ENCODE assay signal across 21 cellular contexts in genomic region chr11:1032310-1032891, GRCh38. TPM values are rescaled to one million over a fixed set of nuclear protein-coding genes. Genes with fewer than 3 reads are reported as not detected.
A peak's percentile ranks its signal among the peaks of the same experiment; 100 is the strongest.
DNase-seq lines count a peak whose midpoint lies in the region; ATAC-seq, FAIRE-seq and TF ChIP-seq lines count a peak whose summit lies in the region.
"Had no signal": no experiment of that assay in that cellular context is flagged by ENCODE, and none has a peak within 500 bp of the region (broad histone marks: within the 10 kb centered on the region; RNA-seq: fewer than 3 reads in every experiment).

No MANE protein-coding gene starts in this region.

- DNase-seq in A549 (ENCODE audit: low read depth in 1 of 2, low spot score in 1 of 2) (no peak), bronchial epithelial cell (ENCODE audit: low read depth) (no peak), nephron progenitor cell (no peak), head of caudate nucleus (no peak), NCI-H524 (lab: John Stamatoyannopoulos, UW) (no peak), thyroid gland (no peak)
- DNase-seq in activated CD4-positive, alpha-beta T cell treated with anti-CD3 and anti-CD28 coated beads, Interleukin-2, amount 10 ng/mL, durations not matched to agents 7 days and 5 days, result no peak
- DNase-seq: DMS53, GDM1, H7, NCI-H1092 treated with DMSO at 0.1 percent for 48 hours, NCI-H1436 treated with DMSO at 0.1 percent for 48 hours, NCI-H1930, SIG-M5 had no signal

- peak; percentile 49 for FAIRE-seq in A549 (lab: Jason Lieb, UNC)
- peak; percentile 98 for FAIRE-seq in bronchial epithelial cell (lab: Jason Lieb, UNC)
- FAIRE-seq: D721Med had no signal

- POLR2A ChIA-PET in A549 (lab: Yijun Ruan, JAX), result no interaction called here
- POLR2A ChIA-PET in HEK293 (lab: Yijun Ruan, JAX), result no interaction called here
- POLR2A ChIA-PET in activated CD4-positive, alpha-beta T cell treated with anti-CD3 and anti-CD28 coated beads, Interleukin-2, amount 10 ng/mL, durations not matched to agents 7 days and 5 days (lab: Charles Lee), result no interaction called here

- TF ChIP-seq CTCF in A549 (IDR thresholded peaks at IDR 0.05) (no peak), HEK293 (tag by site-specific recombination; IDR thresholded peaks at IDR 0.05) (no peak), bronchial epithelial cell (IDR thresholded peaks at IDR 0.05; ENCODE audit: insufficient read depth, low read length, severe bottlenecking) (no peak), nephron progenitor cell (IDR thresholded peaks at IDR 0.05) (no peak), thyroid gland (IDR thresholded peaks at IDR 0.05) (no peak)

- WGBS in A549 (ENCODE audit: missing lambda C conversion rate), result 88% methylated on average over 12 of the region's 12 CpGs
- whole genome bisulfite sequencing in thyroid gland, 2 donors, result 96 to 97% methylated on average over 12 of the region's 12 CpGs

- no peak for ATAC-seq in A549
- ATAC-seq: Panc1 had no signal

- TF ChIP-seq EP300 in A549 (IDR thresholded peaks at IDR 0.05), result no peak

- H3K9me3 ChIP-seq in A549 (no peaks in the 10 kb centered on the region), HEK293 (ENCODE audit: control insufficient read depth, insufficient read depth, low read depth, low read length) (no peaks in the 10 kb centered on the region), thyroid gland (no peaks in the 10 kb centered on the region)

- H3K4me1 Mint-ChIP-seq in nephron progenitor cell, result peaks cover 8% of the 10 kb centered on the region
- H3K4me1 Mint-ChIP-seq in activated CD4-positive, alpha-beta T cell treated with anti-CD3 and anti-CD28 coated beads, Interleukin-2, amount 10 ng/mL, durations not matched to agents 7 days and 5 days, result no peaks in the 10 kb centered on the region

- CTCF ChIA-PET in A549 (lab: Yijun Ruan, JAX) (no interaction called here), HEK293 (lab: Yijun Ruan, JAX) (no interaction called here)
- CTCF ChIA-PET in activated CD4-positive, alpha-beta T cell treated with anti-CD3 and anti-CD28 coated beads, Interleukin-2, amount 10 ng/mL, durations not matched to agents 7 days and 5 days (lab: Charles Lee), result no interaction called here

- TF ChIP-seq RAD21 in A549 (conservative IDR thresholded peaks at IDR 0.05 in 1 of 2, IDR thresholded peaks at IDR 0.05 in 1 of 2), result no peak

- no peak overlapping the region for H3K4me3 ChIP-seq in A549
- H3K4me3 ChIP-seq in HEK293 (ENCODE audit: low read depth, low read length), result no peak overlapping the region
- no peak overlapping the region for H3K4me3 ChIP-seq in bronchial epithelial cell (ENCODE audit: low read depth, low read length)
- no peak overlapping the region for H3K4me3 ChIP-seq in thyroid gland (replicated peaks in 1 of 3)

- no peaks in the 10 kb centered on the region for H3K36me3 ChIP-seq in HEK293 (ENCODE audit: control insufficient read depth in 2 of 2, insufficient read depth in 1 of 2, low read length in 2 of 2)
- no peaks in the 10 kb centered on the region for H3K36me3 ChIP-seq in bronchial epithelial cell (ENCODE audit: control insufficient read depth, insufficient read depth, low read length)
- H3K36me3 ChIP-seq in thyroid gland, result no peaks in the 10 kb centered on the region

- no peak overlapping the region for H3K4me3 Mint-ChIP-seq in nephron progenitor cell
- no peak overlapping the region for H3K4me3 Mint-ChIP-seq in activated CD4-positive, alpha-beta T cell treated with anti-CD3 and anti-CD28 coated beads, Interleukin-2, amount 10 ng/mL, durations not matched to agents 7 days and 5 days

- H3K27me3 ChIP-seq in bronchial epithelial cell (ENCODE audit: control insufficient read depth, insufficient read depth, low read length), result no peaks in the 10 kb centered on the region
- no peaks in the 10 kb centered on the region for H3K27me3 ChIP-seq in thyroid gland

- no peaks in the 10 kb centered on the region for H3K36me3 Mint-ChIP-seq in nephron progenitor cell (ENCODE audit: low read depth)
- H3K36me3 Mint-ChIP-seq in activated CD4-positive, alpha-beta T cell treated with anti-CD3 and anti-CD28 coated beads, Interleukin-2, amount 10 ng/mL, durations not matched to agents 7 days and 5 days (ENCODE audit: low read depth), result no peaks in the 10 kb centered on the region

- intact Hi-C loops in head of caudate nucleus (cut with DNase I) (no loop called here), thyroid gland (cut with DNase I) (no loop called here)

- no peak overlapping the region for H3K27ac ChIP-seq in A549
- H3K27ac ChIP-seq in HEK293 (ENCODE audit: extremely low read depth, low read depth, low read length), result no peak overlapping the region
- no peak overlapping the region for H3K27ac ChIP-seq in thyroid gland
- H3K27ac ChIP-seq: C4-2B, KMS-11 had no signal

- H3K9me3 Mint-ChIP-seq in nephron progenitor cell, result no peaks in the 10 kb centered on the region
- peaks cover 4% of the 10 kb centered on the region for H3K9me3 Mint-ChIP-seq in activated CD4-positive, alpha-beta T cell treated with anti-CD3 and anti-CD28 coated beads, Interleukin-2, amount 10 ng/mL, durations not matched to agents 7 days and 5 days

- H3K4me1 ChIP-seq in A549 (no peaks in the 10 kb centered on the region), HEK293 (ENCODE audit: control insufficient read depth, insufficient read depth, low read length) (no peaks in the 10 kb centered on the region), thyroid gland (no peaks in the 10 kb centered on the region)

- H3K4me2 ChIP-seq in A549, result no peak overlapping the region
- H3K4me2 ChIP-seq: KMS-11 had no signal

- no peak for TF ChIP-seq POLR2A in A549 (IDR thresholded peaks at IDR 0.05; ENCODE audit: low read length)
- no peak for TF ChIP-seq POLR2A in thyroid gland (IDR thresholded peaks at IDR 0.05)

- H3K27me3 Mint-ChIP-seq in nephron progenitor cell (ENCODE audit: low read depth, poor library complexity), result no peaks in the 10 kb centered on the region
- H3K27me3 Mint-ChIP-seq in activated CD4-positive, alpha-beta T cell treated with anti-CD3 and anti-CD28 coated beads, Interleukin-2, amount 10 ng/mL, durations not matched to agents 7 days and 5 days, result no peaks in the 10 kb centered on the region

- H3K27ac Mint-ChIP-seq in nephron progenitor cell, result peak overlapping the region; percentile 37
- no peak overlapping the region for H3K27ac Mint-ChIP-seq in activated CD4-positive, alpha-beta T cell treated with anti-CD3 and anti-CD28 coated beads, Interleukin-2, amount 10 ng/mL, durations not matched to agents 7 days and 5 days

TF ChIP-seq in A549, 52 proteins besides CTCF, POLR2A, EP300 and RAD21:
- TF ChIP-seq ZC3H11A (IDR thresholded peaks at IDR 0.05), result no peak
- no peak for TF ChIP-seq HEYL (CRISPR knock-in tag; IDR thresholded peaks at IDR 0.05)
- no peak for TF ChIP-seq CHD2 (IDR thresholded peaks at IDR 0.05; ENCODE audit: low read length, partially characterized antibody)
- TF ChIP-seq JUN (IDR thresholded peaks at IDR 0.05), result no peak
- TF ChIP-seq CBX2 (IDR thresholded peaks at IDR 0.05; ENCODE audit: borderline replicate concordance, low read depth), result no peak
- TF ChIP-seq HOXB13 (CRISPR knock-in tag; IDR thresholded peaks at IDR 0.05; ENCODE audit: low read depth), result no peak
- TF ChIP-seq KDM1A (IDR thresholded peaks at IDR 0.05; ENCODE audit: low read depth), result no peak
- TF ChIP-seq NPAS2 (CRISPR knock-in tag; IDR thresholded peaks at IDR 0.05; ENCODE audit: borderline replicate concordance), result no peak
- no peak for TF ChIP-seq GATA3 (IDR thresholded peaks at IDR 0.05; ENCODE audit: borderline replicate concordance)

TF ChIP-seq in HEK293, 187 proteins besides CTCF, POLR2A, EP300 and RAD21 (continues in another document):
- no peak for TF ChIP-seq ZNF501 (tag by site-specific recombination; IDR thresholded peaks at IDR 0.05)
- TF ChIP-seq ZNF335 (tag by site-specific recombination; conservative IDR thresholded peaks at IDR 0.05), result no peak
- TF ChIP-seq ZNF555 (tag by site-specific recombination; conservative IDR thresholded peaks at IDR 0.05), result no peak
- no peak for TF ChIP-seq ZNF76 (tag by site-specific recombination; IDR thresholded peaks at IDR 0.05; ENCODE audit: borderline replicate concordance, low read depth)
- TF ChIP-seq ZFHX2 (tag by site-specific recombination; conservative IDR thresholded peaks at IDR 0.05), result 0 out of 2 replicates have a peak, but pooled peaks have one; percentile 16
- no peak for TF ChIP-seq ZNF580 (tag by site-specific recombination; IDR thresholded peaks at IDR 0.05)
- 0 out of 2 replicates have a peak, but pooled peaks have one; percentile 56 for TF ChIP-seq ZSCAN4 (tag by site-specific recombination; IDR thresholded peaks at IDR 0.05)
- TF ChIP-seq ZNF138 (tag by site-specific recombination; IDR thresholded peaks at IDR 0.05; ENCODE audit: borderline replicate concordance), result no peak

RNA-seq across cellular contexts. Expression of gene MUC6, which starts 4.1 kb away (rescaled TPM):
- polyA plus RNA-seq in A549 (2011; rRNA removed) (not detected in 2 replicates), A549 (2017; fragmentation: RNase III; extraction: RNeasy Plus Mini Kit Qiagen cat#74134 plus additional on column Dnase treatment) (not detected in 3 replicates)
- not detected in 2 replicates for polyA plus RNA-seq in A549 (2012; cell fraction: cytosol; rRNA removed)
- polyA plus RNA-seq in A549 (2012; cell fraction: nucleus; rRNA removed), result under 0.01 TPM in 1 of 2 replicates, not detected in the other
- polyA minus RNA-seq in A549 (2011; rRNA and poly(A)+ RNA removed), result 0.08 TPM in 1 of 2 replicates, not detected in the other
- total RNA-seq in bronchial epithelial cell (under 0.01 TPM in 1 of 2 replicates, not detected in the other), thyroid gland (not detected)
- total RNA-seq in activated CD4-positive, alpha-beta T cell treated with anti-CD3 and anti-CD28 coated beads, Interleukin-2, amount 10 ng/mL, durations not matched to agents 7 days and 5 days, result not detected
- total RNA-seq: A172, H7, NCI-H460 had no signal

RNA-seq across cellular contexts. Expression of gene MUC2, which starts 42.3 kb away (rescaled TPM):
- polyA plus RNA-seq in A549 (2011; rRNA removed) (0.01 and 0.04 TPM in 2 replicates), A549 (2017; fragmentation: RNase III; extraction: RNeasy Plus Mini Kit Qiagen cat#74134 plus additional on column Dnase treatment) (0.03 TPM in 3 replicates)
- polyA plus RNA-seq in A549 (2012; cell fraction: cytosol; rRNA removed), result 0.01 TPM in 2 replicates
- 0.29 and 0.90 TPM in 2 replicates for polyA plus RNA-seq in A549 (2012; cell fraction: nucleus; rRNA removed)
- 0.04 and 0.05 TPM in 2 replicates for polyA minus RNA-seq in A549 (2011; rRNA and poly(A)+ RNA removed)
- total RNA-seq in bronchial epithelial cell (not detected in 2 replicates), thyroid gland (not detected)
- total RNA-seq in activated CD4-positive, alpha-beta T cell treated with anti-CD3 and anti-CD28 coated beads, Interleukin-2, amount 10 ng/mL, durations not matched to agents 7 days and 5 days, result not detected
- total RNA-seq: A172, H7, NCI-H460 had no signal
